ENCODE assay signal across 9 cellular contexts in genomic region chr19:17385878-17386611, GRCh38. TPM values are rescaled to one million over a fixed set of nuclear protein-coding genes. Genes with fewer than 3 reads are reported as not detected.
DNase-seq lines count a peak whose midpoint lies in the region; ATAC-seq, FAIRE-seq and TF ChIP-seq lines count a peak whose summit lies in the region.
"Had no signal": no experiment of that assay in that cellular context is flagged by ENCODE, and none has a peak within 500 bp of the region (broad histone marks: within the 10 kb centered on the region; RNA-seq: fewer than 3 reads in every experiment).

No MANE protein-coding gene starts in this region.

- TF ChIP-seq EP300 in HepG2 (IDR thresholded peaks at IDR 0.05; ENCODE audit: low read depth in 2 of 2, low read length in 2 of 2) = no peak
- TF ChIP-seq EP300 in HepG2 (CRISPR knock-in tag; IDR thresholded peaks at IDR 0.05; ENCODE audit: borderline replicate concordance) = no peak

- CTCF ChIA-PET in HepG2 (lab: Yijun Ruan, JAX; ENCODE audit: low intra/inter-chr PET ratio, low total read pairs) = interaction anchor here (5.5 kb wide), 1 partner anchor 39 kb away, joined by 49 read pairs; no protein-coding TSS in a partner anchor

- ATAC-seq in HepG2 (peak; percentile 68), HG03457 (IDR thresholded peaks at IDR 0.05; ENCODE audit: unreplicated experiment) (no peak)

- no peak overlapping the region for H3K4me2 ChIP-seq in HepG2 (ENCODE audit: low read depth, low read length)

- peaks cover 13% of the 10 kb centered on the region for H3K4me1 ChIP-seq in HepG2 (ENCODE audit: insufficient read depth, low read length)

- FAIRE-seq in bronchial epithelial cell (lab: Jason Lieb, UNC) = no peak
- no peak for FAIRE-seq in HepG2 (lab: Jason Lieb, UNC)

- in situ Hi-C loops in HepG2 (cut with HindIII; ENCODE audit: extremely low pct_ligation_motif_present, low pct_unique_long_range_greater_than_20kb) = loop anchor here (5.0 kb wide), 1 partner anchor 39 kb away; no protein-coding TSS in a partner anchor

- H2AFZ ChIP-seq in HepG2 (ENCODE audit: low read length) = no peak overlapping the region

- H3K79me2 ChIP-seq in HepG2 (ENCODE audit: insufficient read depth, low read length) = no peaks in the 10 kb centered on the region

- peak; percentile 99 for TF ChIP-seq CTCF in bronchial epithelial cell (IDR thresholded peaks at IDR 0.05; ENCODE audit: insufficient read depth, low read length, severe bottlenecking)
- peak; percentile 90 for TF ChIP-seq CTCF in HepG2 (CRISPR knock-in tag; IDR thresholded peaks at IDR 0.05)

- intact Hi-C loops in HepG2 (cut with micrococcal nuclease; ENCODE audit: unreplicated experiment) = loop anchor here (1.0 to 5.0 kb wide), 2 partner anchors 40 to 319 kb away; no protein-coding TSS in a partner anchor

- DNase-seq in EL = peak; percentile 56
- DNase-seq in M059J (ENCODE audit: low read depth) = peak; percentile 46
- DNase-seq in UCSD-AML1 (lab: John Stamatoyannopoulos, UW; ENCODE audit: unreplicated experiment) = peak; percentile 74
- peak; percentile 14 for DNase-seq in bronchial epithelial cell (ENCODE audit: low read depth)
- DNase-seq in HepG2 (ENCODE audit: low spot score) = peak; percentile 41
- peak; percentile 32 to 34 for DNase-seq in stimulated activated CD8-positive, alpha-beta memory T cell treated with anti-CD3 and anti-CD28 coated beads, Interleukin-2, amount 100 ng/mL, for 1 hour (ENCODE audit: low read depth in 2 of 2)
- DNase-seq in NCI-H1436 (lab: John Stamatoyannopoulos, UW) = no peak

- 48% methylated on average over 7 of the region's 20 CpGs for WGBS in HepG2 (ENCODE audit: low lambda C conversion rate)

- H4K20me1 ChIP-seq in HepG2 (ENCODE audit: insufficient read depth, low read length) = no peaks in the 10 kb centered on the region

- TF ChIP-seq POLR2A in HepG2 (IDR thresholded peaks at IDR 0.05; ENCODE audit: insufficient read depth in 1 of 2, low read depth in 2 of 2, low read length in 2 of 2) = no peak

- BruUV-seq in HepG2 (replicated peaks; lab: Mats Ljungman, UMichigan) = no TSS peak

- no peaks in the 10 kb centered on the region for H3K27me3 ChIP-seq in bronchial epithelial cell (ENCODE audit: control insufficient read depth, insufficient read depth, low read length)
- peaks cover 0 to 1% of the 10 kb centered on the region in 2 experiments; a peak in 1 of 5 replicates for H3K27me3 ChIP-seq in HepG2 (ENCODE audit: control insufficient read depth in 1 of 2, insufficient read depth in 2 of 2, low read length in 2 of 2)

- H3K4me3 ChIP-seq in bronchial epithelial cell (ENCODE audit: low read depth, low read length) = no peak overlapping the region
- no peak overlapping the region for H3K4me3 ChIP-seq in HepG2 (replicated peaks in 1 of 3; ENCODE audit: insufficient read depth in 1 of 3, low read depth in 2 of 3, low read length in 3 of 3)

- H3K9me3 ChIP-seq in HepG2 (ENCODE audit: low read length) = peaks cover 10% of the 10 kb centered on the region

- no peaks in the 10 kb centered on the region for H3K36me3 ChIP-seq in bronchial epithelial cell (ENCODE audit: control insufficient read depth, insufficient read depth, low read length)
- no peaks in the 10 kb centered on the region for H3K36me3 ChIP-seq in HepG2 (replicated peaks in 1 of 2; ENCODE audit: control insufficient read depth in 1 of 2, insufficient read depth in 2 of 2, low read length in 2 of 2)

- no peak overlapping the region for H3K9ac ChIP-seq in HepG2 (ENCODE audit: insufficient read depth, low read depth, low read length)

- no peak overlapping the region for H3K27ac ChIP-seq in HepG2 (ENCODE audit: extremely low read length, insufficient read depth, low read length)

- POLR2A ChIA-PET in HepG2 (lab: Yijun Ruan, JAX) = interaction anchor here (1.0 kb wide), 1 partner anchor 20 kb away, joined by 6 read pairs; the partner anchor contains the start of gene BST2

- peak; percentile 69 for TF ChIP-seq RAD21 in HepG2 (CRISPR knock-in tag; IDR thresholded peaks at IDR 0.05)

RNA-seq across cellular contexts. Expression of gene CCDC194, which starts 8.0 kb away (rescaled TPM):
- 0.47 TPM in 1 of 2 replicates, not detected in the other for total RNA-seq in M059J (2014; rRNA removed; shearing (Covaris generic))
- total RNA-seq in bronchial epithelial cell (not detected in 2 replicates), HepG2 (2016; rRNA removed; fragmentation: Illumina TruSeq; extraction: Trizol) (0.13 TPM in 1 of 2 replicates, not detected in the other)
- not detected in 2 replicates for total RNA-seq in HepG2 (2016; cell fraction: cytosol; rRNA removed; fragmentation: Illumina TruSeq; extraction: Trizol; ENCODE audit: low read depth)
- 0.22 TPM in 1 of 2 replicates, not detected in the other for total RNA-seq in HepG2 (2016; cell fraction: insoluble cytoplasmic fraction; rRNA removed; fragmentation: Illumina TruSeq; extraction: Trizol)
- total RNA-seq in HepG2 (2016; cell fraction: membrane; rRNA removed; fragmentation: Illumina TruSeq; extraction: Trizol) = not detected in 2 replicates
- total RNA-seq in HepG2 (2016; cell fraction: nucleus; rRNA removed; fragmentation: Illumina TruSeq; extraction: Trizol) = 0.50 TPM in 1 of 2 replicates, not detected in the other
- 0.21 and 0.35 TPM in 2 replicates for polyA plus RNA-seq in HepG2 (2011; rRNA removed)
- 0.08 TPM in 1 of 2 replicates, not detected in the other for polyA plus RNA-seq in HepG2 (2011; cell fraction: cytosol; rRNA removed)
- polyA plus RNA-seq in HepG2 (2011; cell fraction: nucleus; rRNA removed) = 1.5 and 2.7 TPM in 2 replicates
- polyA plus RNA-seq in HepG2 (2012) = 0.60 and 0.69 TPM in 2 replicates
- not detected in 2 replicates for polyA plus RNA-seq in HepG2 (2016; cell fraction: cytosol; fragmentation: Illumina TruSeq; extraction: Trizol; ENCODE audit: low read depth)
- polyA plus RNA-seq in HepG2 (2016; cell fraction: insoluble cytoplasmic fraction; fragmentation: Illumina TruSeq; extraction: Trizol; ENCODE audit: low read depth) = not detected in 2 replicates
- polyA plus RNA-seq in HepG2 (2016; cell fraction: membrane; fragmentation: Illumina TruSeq; extraction: Trizol; ENCODE audit: low read depth) = not detected in 2 replicates
- polyA plus RNA-seq in HepG2 (2016; cell fraction: nucleus; fragmentation: Illumina TruSeq; extraction: Trizol; ENCODE audit: insufficient read depth, low read depth) = 0.62 and 1.2 TPM in 2 replicates
- 3.3 TPM in 1 of 2 replicates, not detected in the other for polyA minus RNA-seq in HepG2 (2011; rRNA and poly(A)+ RNA removed; ENCODE audit: low replicate concordance)
- polyA minus RNA-seq in HepG2 (2011; cell fraction: cytosol; rRNA and poly(A)+ RNA removed) = not detected in 2 replicates
- 1.9 and 3.0 TPM in 2 replicates for polyA minus RNA-seq in HepG2 (2011; cell fraction: nucleus; rRNA and poly(A)+ RNA removed)
- total RNA-seq: temporal lobe had no signal

RNA-seq across cellular contexts. Expression of gene PLVAP, which starts 8.9 kb away (rescaled TPM):
- 0.05 TPM in 1 of 2 replicates, not detected in the other for total RNA-seq in M059J (2014; rRNA removed; shearing (Covaris generic))
- total RNA-seq in bronchial epithelial cell (not detected in 2 replicates), HepG2 (2016; rRNA removed; fragmentation: Illumina TruSeq; extraction: Trizol) (not detected in 2 replicates)
- not detected in 2 replicates for total RNA-seq in HepG2 (2016; cell fraction: cytosol; rRNA removed; fragmentation: Illumina TruSeq; extraction: Trizol; ENCODE audit: low read depth)
- total RNA-seq in HepG2 (2016; cell fraction: insoluble cytoplasmic fraction; rRNA removed; fragmentation: Illumina TruSeq; extraction: Trizol) = not detected in 2 replicates
- not detected in 2 replicates for total RNA-seq in HepG2 (2016; cell fraction: membrane; rRNA removed; fragmentation: Illumina TruSeq; extraction: Trizol)
- not detected in 2 replicates for total RNA-seq in HepG2 (2016; cell fraction: nucleus; rRNA removed; fragmentation: Illumina TruSeq; extraction: Trizol)
- polyA plus RNA-seq in HepG2 (2011; rRNA removed) = 0.26 TPM in 1 of 2 replicates, not detected in the other
- not detected in 2 replicates for polyA plus RNA-seq in HepG2 (2011; cell fraction: cytosol; rRNA removed)
- 0.26 and 0.58 TPM in 2 replicates for polyA plus RNA-seq in HepG2 (2011; cell fraction: nucleus; rRNA removed)
- polyA plus RNA-seq in HepG2 (2012) = not detected in 2 replicates
- not detected in 2 replicates for polyA plus RNA-seq in HepG2 (2016; cell fraction: cytosol; fragmentation: Illumina TruSeq; extraction: Trizol; ENCODE audit: low read depth)
- not detected in 2 replicates for polyA plus RNA-seq in HepG2 (2016; cell fraction: insoluble cytoplasmic fraction; fragmentation: Illumina TruSeq; extraction: Trizol; ENCODE audit: low read depth)
- not detected in 2 replicates for polyA plus RNA-seq in HepG2 (2016; cell fraction: membrane; fragmentation: Illumina TruSeq; extraction: Trizol; ENCODE audit: low read depth)
- polyA plus RNA-seq in HepG2 (2016; cell fraction: nucleus; fragmentation: Illumina TruSeq; extraction: Trizol; ENCODE audit: insufficient read depth, low read depth) = not detected in 2 replicates
- polyA minus RNA-seq in HepG2 (2011; rRNA and poly(A)+ RNA removed; ENCODE audit: low replicate concordance) = not detected in 2 replicates
- not detected in 2 replicates for polyA minus RNA-seq in HepG2 (2011; cell fraction: cytosol; rRNA and poly(A)+ RNA removed)
- not detected in 2 replicates for polyA minus RNA-seq in HepG2 (2011; cell fraction: nucleus; rRNA and poly(A)+ RNA removed)

RNA-seq across cellular contexts. Expression of gene BST2, which starts 19.4 kb away (rescaled TPM):
- 490 and 600 TPM in 2 replicates for total RNA-seq in M059J (2014; rRNA removed; shearing (Covaris generic))
- total RNA-seq in bronchial epithelial cell = 2.2 and 8.7 TPM in 2 replicates
- total RNA-seq in HepG2 (2016; rRNA removed; fragmentation: Illumina TruSeq; extraction: Trizol) = 39.1 and 58.8 TPM in 2 replicates
- total RNA-seq in HepG2 (2016; cell fraction: cytosol; rRNA removed; fragmentation: Illumina TruSeq; extraction: Trizol; ENCODE audit: low read depth) = 13.2 and 16.4 TPM in 2 replicates
- 39.2 and 64.4 TPM in 2 replicates for total RNA-seq in HepG2 (2016; cell fraction: insoluble cytoplasmic fraction; rRNA removed; fragmentation: Illumina TruSeq; extraction: Trizol)
- 23.1 TPM in 2 replicates for total RNA-seq in HepG2 (2016; cell fraction: membrane; rRNA removed; fragmentation: Illumina TruSeq; extraction: Trizol)
- 45.3 and 48.7 TPM in 2 replicates for total RNA-seq in HepG2 (2016; cell fraction: nucleus; rRNA removed; fragmentation: Illumina TruSeq; extraction: Trizol)
- polyA plus RNA-seq in HepG2 (2011; rRNA removed) = 93.8 and 105 TPM in 2 replicates
- polyA plus RNA-seq in HepG2 (2011; cell fraction: cytosol; rRNA removed) = 120 and 135 TPM in 2 replicates
- polyA plus RNA-seq in HepG2 (2011; cell fraction: nucleus; rRNA removed) = 45.7 and 55.1 TPM in 2 replicates
- 40.8 and 80.1 TPM in 2 replicates for polyA plus RNA-seq in HepG2 (2012)
- polyA plus RNA-seq in HepG2 (2016; cell fraction: cytosol; fragmentation: Illumina TruSeq; extraction: Trizol; ENCODE audit: low read depth) = 20.8 and 22.8 TPM in 2 replicates
- polyA plus RNA-seq in HepG2 (2016; cell fraction: insoluble cytoplasmic fraction; fragmentation: Illumina TruSeq; extraction: Trizol; ENCODE audit: low read depth) = 52.4 and 55.4 TPM in 2 replicates
- polyA plus RNA-seq in HepG2 (2016; cell fraction: membrane; fragmentation: Illumina TruSeq; extraction: Trizol; ENCODE audit: low read depth) = 30.0 and 30.4 TPM in 2 replicates
- polyA plus RNA-seq in HepG2 (2016; cell fraction: nucleus; fragmentation: Illumina TruSeq; extraction: Trizol; ENCODE audit: insufficient read depth, low read depth) = 103 and 116 TPM in 2 replicates
- polyA minus RNA-seq in HepG2 (2011; rRNA and poly(A)+ RNA removed; ENCODE audit: low replicate concordance) = 56.6 and 402 TPM in 2 replicates
- 23.0 and 24.4 TPM in 2 replicates for polyA minus RNA-seq in HepG2 (2011; cell fraction: cytosol; rRNA and poly(A)+ RNA removed)
- 13.5 and 26.4 TPM in 2 replicates for polyA minus RNA-seq in HepG2 (2011; cell fraction: nucleus; rRNA and poly(A)+ RNA removed)

RNA-seq across cellular contexts. Expression of gene MVB12A, which starts 33.8 kb away (rescaled TPM):
- 144 and 151 TPM in 2 replicates for total RNA-seq in M059J (2014; rRNA removed; shearing (Covaris generic))
- total RNA-seq in bronchial epithelial cell (22.9 and 23.8 TPM in 2 replicates), HepG2 (2016; rRNA removed; fragmentation: Illumina TruSeq; extraction: Trizol) (31.8 and 36.1 TPM in 2 replicates)
- 30.1 and 30.6 TPM in 2 replicates for total RNA-seq in HepG2 (2016; cell fraction: cytosol; rRNA removed; fragmentation: Illumina TruSeq; extraction: Trizol; ENCODE audit: low read depth)
- total RNA-seq in HepG2 (2016; cell fraction: insoluble cytoplasmic fraction; rRNA removed; fragmentation: Illumina TruSeq; extraction: Trizol) = 30.0 and 39.0 TPM in 2 replicates
- total RNA-seq in HepG2 (2016; cell fraction: membrane; rRNA removed; fragmentation: Illumina TruSeq; extraction: Trizol) = 33.0 and 34.1 TPM in 2 replicates
- 18.9 and 22.8 TPM in 2 replicates for total RNA-seq in HepG2 (2016; cell fraction: nucleus; rRNA removed; fragmentation: Illumina TruSeq; extraction: Trizol)
- 35.7 and 37.3 TPM in 2 replicates for polyA plus RNA-seq in HepG2 (2011; rRNA removed)
- 26.1 and 39.6 TPM in 2 replicates for polyA plus RNA-seq in HepG2 (2011; cell fraction: cytosol; rRNA removed)
- 45.3 and 45.4 TPM in 2 replicates for polyA plus RNA-seq in HepG2 (2011; cell fraction: nucleus; rRNA removed)
- polyA plus RNA-seq in HepG2 (2012) = 14.4 and 20.3 TPM in 2 replicates
- 28.7 and 28.8 TPM in 2 replicates for polyA plus RNA-seq in HepG2 (2016; cell fraction: cytosol; fragmentation: Illumina TruSeq; extraction: Trizol; ENCODE audit: low read depth)
- 35.0 and 39.7 TPM in 2 replicates for polyA plus RNA-seq in HepG2 (2016; cell fraction: insoluble cytoplasmic fraction; fragmentation: Illumina TruSeq; extraction: Trizol; ENCODE audit: low read depth)
- 28.9 and 34.5 TPM in 2 replicates for polyA plus RNA-seq in HepG2 (2016; cell fraction: membrane; fragmentation: Illumina TruSeq; extraction: Trizol; ENCODE audit: low read depth)
- polyA plus RNA-seq in HepG2 (2016; cell fraction: nucleus; fragmentation: Illumina TruSeq; extraction: Trizol; ENCODE audit: insufficient read depth, low read depth) = 45.9 and 46.3 TPM in 2 replicates
- polyA minus RNA-seq in HepG2 (2011; rRNA and poly(A)+ RNA removed; ENCODE audit: low replicate concordance) = 24.7 and 47.5 TPM in 2 replicates
- polyA minus RNA-seq in HepG2 (2011; cell fraction: cytosol; rRNA and poly(A)+ RNA removed) = 10.8 and 16.3 TPM in 2 replicates
- 13.8 and 16.9 TPM in 2 replicates for polyA minus RNA-seq in HepG2 (2011; cell fraction: nucleus; rRNA and poly(A)+ RNA removed)

RNA-seq across cellular contexts. Expression of gene GTPBP3, which starts 48.7 kb away (rescaled TPM):
- 9.6 and 16.8 TPM in 2 replicates for total RNA-seq in M059J (2014; rRNA removed; shearing (Covaris generic))
- 16.5 and 48.4 TPM in 2 replicates for total RNA-seq in bronchial epithelial cell
- 21.9 and 30.0 TPM in 2 replicates for total RNA-seq in HepG2 (2016; rRNA removed; fragmentation: Illumina TruSeq; extraction: Trizol)
- total RNA-seq in HepG2 (2016; cell fraction: cytosol; rRNA removed; fragmentation: Illumina TruSeq; extraction: Trizol; ENCODE audit: low read depth) = 7.6 and 7.7 TPM in 2 replicates
- 20.5 and 30.8 TPM in 2 replicates for total RNA-seq in HepG2 (2016; cell fraction: insoluble cytoplasmic fraction; rRNA removed; fragmentation: Illumina TruSeq; extraction: Trizol)
- 10.2 and 11.9 TPM in 2 replicates for total RNA-seq in HepG2 (2016; cell fraction: membrane; rRNA removed; fragmentation: Illumina TruSeq; extraction: Trizol)
- 21.2 and 29.1 TPM in 2 replicates for total RNA-seq in HepG2 (2016; cell fraction: nucleus; rRNA removed; fragmentation: Illumina TruSeq; extraction: Trizol)
- polyA plus RNA-seq in HepG2 (2011; rRNA removed) = 17.5 and 19.4 TPM in 2 replicates
- 12.8 and 16.0 TPM in 2 replicates for polyA plus RNA-seq in HepG2 (2011; cell fraction: cytosol; rRNA removed)
- polyA plus RNA-seq in HepG2 (2011; cell fraction: nucleus; rRNA removed) = 70.0 and 87.3 TPM in 2 replicates
- 18.4 and 23.1 TPM in 2 replicates for polyA plus RNA-seq in HepG2 (2012)
- polyA plus RNA-seq in HepG2 (2016; cell fraction: cytosol; fragmentation: Illumina TruSeq; extraction: Trizol; ENCODE audit: low read depth) = 2.2 and 2.4 TPM in 2 replicates
- 28.4 and 29.4 TPM in 2 replicates for polyA plus RNA-seq in HepG2 (2016; cell fraction: insoluble cytoplasmic fraction; fragmentation: Illumina TruSeq; extraction: Trizol; ENCODE audit: low read depth)
- 6.0 and 6.4 TPM in 2 replicates for polyA plus RNA-seq in HepG2 (2016; cell fraction: membrane; fragmentation: Illumina TruSeq; extraction: Trizol; ENCODE audit: low read depth)
- polyA plus RNA-seq in HepG2 (2016; cell fraction: nucleus; fragmentation: Illumina TruSeq; extraction: Trizol; ENCODE audit: insufficient read depth, low read depth) = 98.3 and 114 TPM in 2 replicates
- 24.6 and 34.1 TPM in 2 replicates for polyA minus RNA-seq in HepG2 (2011; rRNA and poly(A)+ RNA removed; ENCODE audit: low replicate concordance)
- polyA minus RNA-seq in HepG2 (2011; cell fraction: cytosol; rRNA and poly(A)+ RNA removed) = 13.8 and 14.8 TPM in 2 replicates
- polyA minus RNA-seq in HepG2 (2011; cell fraction: nucleus; rRNA and poly(A)+ RNA removed) = 29.1 and 29.5 TPM in 2 replicates
